Comparison of ENCODE assay signal across 9 cellular contexts in the genomic region with DNA sequence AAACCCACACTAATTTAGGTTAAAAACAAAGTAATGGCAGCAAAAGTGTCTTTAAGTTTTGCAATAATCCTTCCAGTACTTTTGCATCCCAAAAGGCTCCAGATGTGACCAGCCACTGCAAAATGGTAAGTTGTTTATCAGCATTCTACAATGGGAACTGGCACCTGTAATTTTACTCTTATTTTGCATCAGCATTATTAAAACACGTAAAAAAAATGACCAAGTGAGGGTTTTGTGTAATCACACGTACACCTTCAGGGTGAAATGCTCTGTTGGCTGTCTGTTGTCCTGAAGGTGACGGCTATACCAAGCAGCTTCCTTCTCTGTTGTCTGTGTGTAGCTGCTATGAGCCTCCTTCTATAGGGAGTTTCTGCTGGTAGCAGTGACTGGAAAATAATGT. TPM values are rescaled to one million over a fixed set of nuclear protein-coding genes. Genes with fewer than 3 reads are reported as not detected.
DNase-seq lines count a peak whose midpoint lies in the region; ATAC-seq lines count a peak whose summit lies in the region.
"Had no signal": no experiment of that assay in that cellular context is flagged by ENCODE, and none has a peak within 500 bp of the region (broad histone marks: within the 10 kb centered on the region; RNA-seq: fewer than 3 reads in every experiment).

No MANE protein-coding gene starts in this region.

- CTCF ChIA-PET in activated CD4-positive, alpha-beta T cell treated with anti-CD3 and anti-CD28 coated beads for 36 hours (lab: Charles Lee), result interaction anchor here (1.5 kb wide), 1 partner anchor 9 kb away, joined by 5 read pairs; no protein-coding TSS in a partner anchor

- ATAC-seq in Right ventricle myocardium inferior (peak; percentile 71), HG03175 (IDR thresholded peaks at IDR 0.05; ENCODE audit: unreplicated experiment) (no peak)
- no peak for ATAC-seq in activated CD4-positive, alpha-beta T cell treated with anti-CD3 and anti-CD28 coated beads for 36 hours

- intact Hi-C loops in Right ventricle myocardium inferior (cut with DNase I), result loop anchor here (1.0 to 2.0 kb wide), 2 partner anchors 37 to 63 kb away; partner anchors contain the start of gene SSBP2
- intact Hi-C loops in cardiac septum (cut with DNase I), result loop anchor here (1.0 to 10.0 kb wide), 3 partner anchors 37 to 377 kb away; partner anchors contain the start of gene SSBP2
- intact Hi-C loops in activated CD4-positive, alpha-beta T cell treated with anti-CD3 and anti-CD28 coated beads for 36 hours (cut with DNase I, micrococcal nuclease), result no loop called here

- peaks cover 12% of the 10 kb centered on the region for H3K4me1 Mint-ChIP-seq in activated CD4-positive, alpha-beta T cell treated with anti-CD3 and anti-CD28 coated beads for 36 hours

- no peaks in the 10 kb centered on the region for H3K9me3 Mint-ChIP-seq in activated CD4-positive, alpha-beta T cell treated with anti-CD3 and anti-CD28 coated beads for 36 hours (ENCODE audit: low read depth)

- H3K36me3 Mint-ChIP-seq in activated CD4-positive, alpha-beta T cell treated with anti-CD3 and anti-CD28 coated beads for 36 hours (ENCODE audit: low read depth), result no peaks in the 10 kb centered on the region

- DNase-seq in Right ventricle myocardium inferior (ENCODE audit: missing footprints), result no peak
- DNase-seq in cardiac septum (ENCODE audit: low spot score), result no peak
- DNase-seq in cerebellar cortex (ENCODE audit: low spot score), result peak; percentile 26
- DNase-seq in lung microvascular endothelial cell (ENCODE audit: low read depth in 2 of 2), result peak; percentile 56 to 74
- DNase-seq in ecto neural progenitor cell (ENCODE audit: low spot score), result no peak
- DNase-seq in activated CD4-positive, alpha-beta T cell treated with anti-CD3 and anti-CD28 coated beads for 36 hours, result no peak
- DNase-seq in kidney tubule cell (ENCODE audit: low spot score), result no peak
- DNase-seq: right lobe of liver had no signal

- H3K4me3 Mint-ChIP-seq in activated CD4-positive, alpha-beta T cell treated with anti-CD3 and anti-CD28 coated beads for 36 hours, result no peak overlapping the region

- POLR2A ChIA-PET in activated CD4-positive, alpha-beta T cell treated with anti-CD3 and anti-CD28 coated beads for 36 hours (lab: Charles Lee), result no interaction called here

- H3K27me3 Mint-ChIP-seq in activated CD4-positive, alpha-beta T cell treated with anti-CD3 and anti-CD28 coated beads for 36 hours, result no peaks in the 10 kb centered on the region

- H3K27ac Mint-ChIP-seq in activated CD4-positive, alpha-beta T cell treated with anti-CD3 and anti-CD28 coated beads for 36 hours, result no peak overlapping the region

RNA-seq across cellular contexts. Expression of gene SSBP2, which starts 36.9 kb away (rescaled TPM):
- total RNA-seq in Right ventricle myocardium inferior (55.4 TPM), cardiac septum (102 TPM), lung microvascular endothelial cell (5.7 and 11.9 TPM in 2 replicates)
- 10 to 100 TPM; 16.9 to 21.4 TPM for total RNA-seq in activated CD4-positive, alpha-beta T cell treated with anti-CD3 and anti-CD28 coated beads for 36 hours

Comparison
In these comparisons a context has a peak if more than half of its experiments do, and no peak if none do; other contexts are left out.
1. DNase-seq: peak in cerebellar cortex (single experiment) and lung microvascular endothelial cell (2 of 2); none in Right ventricle myocardium inferior (single experiment), cardiac septum (single experiment), ecto neural progenitor cell (single experiment), activated CD4-positive, alpha-beta T cell treated with anti-CD3 and anti-CD28 coated beads for 36 hours (single experiment) and kidney tubule cell (single experiment).
2. intact Hi-C loops: an anchor here in Right ventricle myocardium inferior (1.0 to 2.0 kb wide) and cardiac septum (1.0 to 10.0 kb wide); none called in activated CD4-positive, alpha-beta T cell treated with anti-CD3 and anti-CD28 coated beads for 36 hours.